Comparison of ENCODE assay signal across 10 cellular contexts in genomic region chr3:113212845-113213375, GRCh38. TPM values are rescaled to one million over a fixed set of nuclear protein-coding genes. Genes with fewer than 3 reads are reported as not detected.
DNase-seq lines count a peak whose midpoint lies in the region; ATAC-seq and TF ChIP-seq lines count a peak whose summit lies in the region.
"Had no signal": no experiment of that assay in that cellular context is flagged by ENCODE, and none has a peak within 500 bp of the region (broad histone marks: within the 10 kb centered on the region; RNA-seq: fewer than 3 reads in every experiment).

No MANE protein-coding gene starts in this region.

- no peak overlapping the region for H3K27ac Mint-ChIP-seq in activated T-cell treated with anti-CD3 and anti-CD28 coated beads, Interleukin-2, amount 50 U/mL, for 72 hours
- no peak overlapping the region for H3K27ac Mint-ChIP-seq in central memory CD8-positive, alpha-beta T cell (ENCODE audit: low read depth)
- H3K27ac Mint-ChIP-seq in mesothelial cell of epicardium (peak overlapping the region; percentile 92), type B pancreatic cell (peak overlapping the region; percentile 81)

- peaks cover 59% of the 10 kb centered on the region for H3K27me3 Mint-ChIP-seq in activated T-cell treated with anti-CD3 and anti-CD28 coated beads, Interleukin-2, amount 50 U/mL, for 72 hours (ENCODE audit: low read depth)
- peaks cover 71% of the 10 kb centered on the region for H3K27me3 Mint-ChIP-seq in central memory CD8-positive, alpha-beta T cell
- H3K27me3 Mint-ChIP-seq in mesothelial cell of epicardium (ENCODE audit: low read depth) (no peaks in the 10 kb centered on the region), type B pancreatic cell (peaks cover 21% of the 10 kb centered on the region)

- TF ChIP-seq CTCF in mesothelial cell of epicardium (IDR thresholded peaks at IDR 0.05; ENCODE audit: unreplicated experiment) (no peak), type B pancreatic cell (conservative IDR thresholded peaks at IDR 0.05) (no peak)

- peak overlapping the region; percentile 68 to 83 for H3K4me3 Mint-ChIP-seq in activated T-cell treated with anti-CD3 and anti-CD28 coated beads, Interleukin-2, amount 50 U/mL, for 72 hours
- peak overlapping the region; percentile 5 for H3K4me3 Mint-ChIP-seq in central memory CD8-positive, alpha-beta T cell
- peak overlapping the region; percentile 90 for H3K4me3 Mint-ChIP-seq in mesothelial cell of epicardium
- peak overlapping the region; percentile 97 for H3K4me3 Mint-ChIP-seq in type B pancreatic cell

- no peak for ATAC-seq in activated T-cell treated with anti-CD3 and anti-CD28 coated beads, Interleukin-2, amount 50 U/mL, for 72 hours (replicated peaks in 1 of 2)
- no peak for ATAC-seq in central memory CD8-positive, alpha-beta T cell (replicated peaks; ENCODE audit: extremely low read depth, poor library complexity, severe bottlenecking)
- no peak for ATAC-seq in HG03460 (IDR thresholded peaks at IDR 0.05; ENCODE audit: unreplicated experiment)
- ATAC-seq: T-cell had no signal

- no peak for DNase-seq in activated T-cell treated with anti-CD3 and anti-CD28 coated beads, Interleukin-2, amount 50 U/mL, for 72 hours
- DNase-seq in activated T-cell treated with anti-CD3 and anti-CD28 coated beads for 4 hours = no peak
- DNase-seq in central memory CD8-positive, alpha-beta T cell (ENCODE audit: low spot score in 2 of 2) = no peak
- no peak for DNase-seq in mesothelial cell of epicardium (ENCODE audit: low spot score in 2 of 2, unreplicated experiment in 2 of 2)
- no peak for DNase-seq in type B pancreatic cell (ENCODE audit: extremely low spot score, unreplicated experiment)
- no peak for DNase-seq in amniotic stem cell (lab: John Stamatoyannopoulos, UW)
- no peak for DNase-seq in NCI-H1105 (lab: John Stamatoyannopoulos, UW)
- DNase-seq: CD4-positive, alpha-beta memory T cell; T-cell had no signal

- H3K9me3 Mint-ChIP-seq in activated T-cell treated with anti-CD3 and anti-CD28 coated beads, Interleukin-2, amount 50 U/mL, for 72 hours = no peaks in the 10 kb centered on the region
- H3K9me3 Mint-ChIP-seq in central memory CD8-positive, alpha-beta T cell = no peaks in the 10 kb centered on the region
- no peaks in the 10 kb centered on the region for H3K9me3 Mint-ChIP-seq in mesothelial cell of epicardium
- no peaks in the 10 kb centered on the region for H3K9me3 Mint-ChIP-seq in type B pancreatic cell
- H3K9me3 Mint-ChIP-seq: CD4-positive, alpha-beta memory T cell; T-cell had no signal

- peaks cover 12% of the 10 kb centered on the region for H3K4me1 Mint-ChIP-seq in activated T-cell treated with anti-CD3 and anti-CD28 coated beads, Interleukin-2, amount 50 U/mL, for 72 hours (ENCODE audit: low read depth)
- peaks cover 15% of the 10 kb centered on the region for H3K4me1 Mint-ChIP-seq in central memory CD8-positive, alpha-beta T cell
- peaks cover 61% of the 10 kb centered on the region for H3K4me1 Mint-ChIP-seq in mesothelial cell of epicardium
- H3K4me1 Mint-ChIP-seq in type B pancreatic cell (ENCODE audit: unreplicated experiment) = peaks cover 69% of the 10 kb centered on the region

- H3K36me3 Mint-ChIP-seq in activated T-cell treated with anti-CD3 and anti-CD28 coated beads, Interleukin-2, amount 50 U/mL, for 72 hours (ENCODE audit: insufficient read depth in 2 of 2) = peaks cover 0 to 5% of the 10 kb centered on the region in 2 donors
- peaks cover 4% of the 10 kb centered on the region for H3K36me3 Mint-ChIP-seq in central memory CD8-positive, alpha-beta T cell (ENCODE audit: insufficient read depth)
- H3K36me3 Mint-ChIP-seq in mesothelial cell of epicardium = peaks cover 10% of the 10 kb centered on the region
- peaks cover 44% of the 10 kb centered on the region for H3K36me3 Mint-ChIP-seq in type B pancreatic cell
- H3K36me3 Mint-ChIP-seq: CD4-positive, alpha-beta memory T cell; T-cell had no signal

RNA-seq across cellular contexts. Expression of gene BOC, which starts 1.6 kb away (rescaled TPM):
- under 1 TPM; 0.19 to 0.31 TPM for total RNA-seq in activated T-cell treated with anti-CD3 and anti-CD28 coated beads, Interleukin-2, amount 50 U/mL, for 72 hours
- total RNA-seq in mesothelial cell of epicardium = 76.1 to 85.3 TPM (median 79.3 TPM) in 3 replicates
- total RNA-seq in type B pancreatic cell (ENCODE audit: low replicate concordance) = 36.7 and 219 TPM in 2 replicates
- total RNA-seq: CD4-positive, alpha-beta memory T cell had no signal

Comparison
In these comparisons a context has a peak if more than half of its experiments do, and no peak if none do; other contexts are left out.
1. H3K27ac Mint-ChIP-seq: peak in mesothelial cell of epicardium (single experiment) and type B pancreatic cell (single experiment); none in activated T-cell treated with anti-CD3 and anti-CD28 coated beads, Interleukin-2, amount 50 U/mL, for 72 hours (single experiment) and central memory CD8-positive, alpha-beta T cell (single experiment).
2. H3K4me3 Mint-ChIP-seq: peak in every context shown above with its lines; median percentile 97 in type B pancreatic cell; 90 in mesothelial cell of epicardium; 76 in activated T-cell treated with anti-CD3 and anti-CD28 coated beads, Interleukin-2, amount 50 U/mL, for 72 hours; 5 in central memory CD8-positive, alpha-beta T cell.
3. RNA of gene BOC, which starts 1.6 kb away (total RNA-seq): 36.7 to 219 TPM in type B pancreatic cell and 76.1 to 85.3 TPM in mesothelial cell of epicardium; 0.19 to 0.31 TPM in activated T-cell treated with anti-CD3 and anti-CD28 coated beads, Interleukin-2, amount 50 U/mL, for 72 hours; every median in the first group is over 10 times any median in the second.